In the genomic region with DNA sequence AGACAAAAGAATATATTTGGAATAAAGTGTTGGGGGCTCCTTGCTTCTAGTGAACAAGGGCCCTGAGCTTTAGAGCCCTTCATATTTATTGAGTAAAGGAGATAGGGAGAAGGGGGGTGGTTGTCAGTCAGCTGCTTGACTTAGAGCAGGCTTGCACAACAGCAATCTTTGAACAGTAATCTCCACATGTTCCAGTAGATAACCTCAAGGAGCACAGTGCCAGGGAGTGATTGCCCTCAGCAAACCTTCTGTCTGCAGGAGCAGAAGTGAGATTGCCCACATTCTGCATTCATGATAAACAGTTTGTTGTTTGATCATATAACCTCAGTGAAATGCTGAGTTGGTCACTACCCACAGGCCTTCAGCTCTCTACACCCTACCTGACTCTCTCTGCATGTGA, we compare ENCODE assay signal across 1 cellular context.
TF ChIP-seq lines count a peak whose summit lies in the region.

No MANE protein-coding gene starts in this region.

TF ChIP-seq in GM23338, 12 proteins besides CTCF, POLR2A, EP300 and RAD21 (continued from another document):
- TF ChIP-seq, protein P1, sequence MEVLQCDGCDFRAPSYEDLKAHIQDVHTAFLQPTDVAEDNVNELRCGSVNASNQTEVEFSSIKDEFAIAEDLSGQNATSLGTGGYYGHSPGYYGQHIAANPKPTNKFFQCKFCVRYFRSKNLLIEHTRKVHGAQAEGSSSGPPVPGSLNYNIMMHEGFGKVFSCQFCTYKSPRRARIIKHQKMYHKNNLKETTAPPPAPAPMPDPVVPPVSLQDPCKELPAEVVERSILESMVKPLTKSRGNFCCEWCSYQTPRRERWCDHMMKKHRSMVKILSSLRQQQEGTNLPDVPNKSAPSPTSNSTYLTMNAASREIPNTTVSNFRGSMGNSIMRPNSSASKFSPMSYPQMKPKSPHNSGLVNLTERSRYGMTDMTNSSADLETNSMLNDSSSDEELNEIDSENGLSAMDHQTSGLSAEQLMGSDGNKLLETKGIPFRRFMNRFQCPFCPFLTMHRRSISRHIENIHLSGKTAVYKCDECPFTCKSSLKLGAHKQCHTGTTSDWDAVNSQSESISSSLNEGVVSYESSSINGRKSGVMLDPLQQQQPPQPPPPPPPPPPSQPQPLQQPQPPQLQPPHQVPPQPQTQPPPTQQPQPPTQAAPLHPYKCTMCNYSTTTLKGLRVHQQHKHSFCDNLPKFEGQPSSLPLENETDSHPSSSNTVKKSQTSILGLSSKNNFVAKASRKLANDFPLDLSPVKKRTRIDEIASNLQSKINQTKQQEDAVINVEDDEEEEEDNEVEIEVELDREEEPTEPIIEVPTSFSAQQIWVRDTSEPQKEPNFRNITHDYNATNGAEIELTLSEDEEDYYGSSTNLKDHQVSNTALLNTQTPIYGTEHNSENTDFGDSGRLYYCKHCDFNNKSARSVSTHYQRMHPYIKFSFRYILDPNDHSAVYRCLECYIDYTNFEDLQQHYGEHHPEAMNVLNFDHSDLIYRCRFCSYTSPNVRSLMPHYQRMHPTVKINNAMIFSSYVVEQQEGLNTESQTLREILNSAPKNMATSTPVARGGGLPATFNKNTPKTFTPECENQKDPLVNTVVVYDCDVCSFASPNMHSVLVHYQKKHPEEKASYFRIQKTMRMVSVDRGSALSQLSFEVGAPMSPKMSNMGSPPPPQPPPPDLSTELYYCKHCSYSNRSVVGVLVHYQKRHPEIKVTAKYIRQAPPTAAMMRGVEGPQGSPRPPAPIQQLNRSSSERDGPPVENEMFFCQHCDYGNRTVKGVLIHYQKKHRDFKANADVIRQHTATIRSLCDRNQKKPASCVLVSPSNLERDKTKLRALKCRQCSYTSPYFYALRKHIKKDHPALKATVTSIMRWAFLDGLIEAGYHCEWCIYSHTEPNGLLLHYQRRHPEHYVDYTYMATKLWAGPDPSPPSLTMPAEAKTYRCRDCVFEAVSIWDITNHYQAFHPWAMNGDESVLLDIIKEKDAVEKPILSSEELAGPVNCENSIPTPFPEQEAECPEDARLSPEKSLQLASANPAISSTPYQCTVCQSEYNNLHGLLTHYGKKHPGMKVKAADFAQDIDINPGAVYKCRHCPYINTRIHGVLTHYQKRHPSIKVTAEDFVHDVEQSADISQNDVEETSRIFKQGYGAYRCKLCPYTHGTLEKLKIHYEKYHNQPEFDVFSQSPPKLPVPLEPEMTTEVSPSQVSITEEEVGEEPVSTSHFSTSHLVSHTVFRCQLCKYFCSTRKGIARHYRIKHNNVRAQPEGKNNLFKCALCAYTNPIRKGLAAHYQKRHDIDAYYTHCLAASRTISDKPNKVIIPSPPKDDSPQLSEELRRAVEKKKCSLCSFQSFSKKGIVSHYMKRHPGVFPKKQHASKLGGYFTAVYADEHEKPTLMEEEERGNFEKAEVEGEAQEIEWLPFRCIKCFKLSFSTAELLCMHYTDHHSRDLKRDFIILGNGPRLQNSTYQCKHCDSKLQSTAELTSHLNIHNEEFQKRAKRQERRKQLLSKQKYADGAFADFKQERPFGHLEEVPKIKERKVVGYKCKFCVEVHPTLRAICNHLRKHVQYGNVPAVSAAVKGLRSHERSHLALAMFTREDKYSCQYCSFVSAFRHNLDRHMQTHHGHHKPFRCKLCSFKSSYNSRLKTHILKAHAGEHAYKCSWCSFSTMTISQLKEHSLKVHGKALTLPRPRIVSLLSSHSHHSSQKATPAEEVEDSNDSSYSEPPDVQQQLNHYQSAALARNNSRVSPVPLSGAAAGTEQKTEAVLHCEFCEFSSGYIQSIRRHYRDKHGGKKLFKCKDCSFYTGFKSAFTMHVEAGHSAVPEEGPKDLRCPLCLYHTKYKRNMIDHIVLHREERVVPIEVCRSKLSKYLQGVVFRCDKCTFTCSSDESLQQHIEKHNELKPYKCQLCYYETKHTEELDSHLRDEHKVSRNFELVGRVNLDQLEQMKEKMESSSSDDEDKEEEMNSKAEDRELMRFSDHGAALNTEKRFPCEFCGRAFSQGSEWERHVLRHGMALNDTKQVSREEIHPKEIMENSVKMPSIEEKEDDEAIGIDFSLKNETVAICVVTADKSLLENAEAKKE (CRISPR knock-in tag; IDR thresholded peaks at IDR 0.05) = no peak
- TF ChIP-seq CREB1 (CRISPR knock-in tag; IDR thresholded peaks at IDR 0.05; ENCODE audit: low read depth) = no peak
